ENCODE assay signal across 8 cellular contexts in the genomic region with DNA sequence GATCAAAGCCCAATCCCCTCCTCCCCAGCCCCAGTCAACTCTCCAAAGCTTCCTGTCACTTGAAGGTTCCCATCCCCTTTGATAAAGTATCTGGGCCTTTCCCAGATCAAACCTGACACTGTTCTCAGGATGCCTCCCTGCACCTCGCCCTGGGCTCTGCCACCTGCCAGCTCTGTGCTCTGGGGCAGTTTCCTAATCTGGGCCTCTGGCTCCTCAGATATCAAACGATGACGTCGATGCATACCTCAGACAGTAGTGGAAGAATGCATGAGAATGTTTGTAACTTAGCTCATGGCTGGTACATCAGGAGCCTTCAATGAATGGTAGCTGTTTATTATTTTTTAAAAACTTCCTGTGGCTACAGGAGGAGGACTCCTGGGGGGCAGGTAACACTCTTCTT.
A peak's percentile ranks its signal among the peaks of the same experiment; 100 is the strongest.
DNase-seq lines count a peak whose midpoint lies in the region; ATAC-seq and TF ChIP-seq lines count a peak whose summit lies in the region.

No MANE protein-coding gene starts in this region.

- no peaks in the 10 kb centered on the region for H3K79me1 ChIP-seq in neuronal stem cell (ENCODE audit: low read depth, low read length)

- peaks cover 94% of the 10 kb centered on the region for H3K36me3 Mint-ChIP-seq in CD4-positive, alpha-beta T cell (ENCODE audit: low read depth)
- peaks cover 64% of the 10 kb centered on the region for H3K36me3 Mint-ChIP-seq in T-cell
- H3K36me3 Mint-ChIP-seq in nephron progenitor cell (ENCODE audit: low read depth): peaks cover 19% of the 10 kb centered on the region

- intact Hi-C loops in CD4-positive, alpha-beta T cell (cut with DNase I, micrococcal nuclease): loop anchor here in 1 of 2 experiments (5.0 kb wide), 2 partner anchors 35 to 90 kb away; no protein-coding TSS in a partner anchor

- no peak overlapping the region for H2BK15ac ChIP-seq in neuronal stem cell (ENCODE audit: low read length)

- no peak overlapping the region for H2AFZ ChIP-seq in neuronal stem cell (ENCODE audit: low read length)

- H3K18ac ChIP-seq in neuronal stem cell (ENCODE audit: low read length): no peak overlapping the region

- peak in 2 of 10 experiments; percentile 35 to 39 for DNase-seq in CD4-positive, alpha-beta T cell
- DNase-seq in T-cell (peak in 17 of 34 experiments; percentile 5 to 54 (median 26)), epithelial cell of esophagus (ENCODE audit: low read depth) (peak; percentile 40), nephron progenitor cell (peak; percentile 16), neuronal stem cell (ENCODE audit: low spot score) (no peak), HPDE6-E6E7 (ENCODE audit: extremely low spot score) (no peak), NCI-H1105 treated with DMSO at 0.1 percent for 48 hours (lab: John Stamatoyannopoulos, UW) (no peak)

- H3K27me3 ChIP-seq in CD4-positive, alpha-beta T cell (ENCODE audit: control insufficient read depth, insufficient read depth, low read length): no peaks in the 10 kb centered on the region
- H3K27me3 ChIP-seq in neuronal stem cell (ENCODE audit: control insufficient read depth in 3 of 3, insufficient read depth in 3 of 3, low read depth in 1 of 3, low read length in 3 of 3): no peaks in the 10 kb centered on the region

- H3K9me3 ChIP-seq in CD4-positive, alpha-beta T cell (ENCODE audit: control insufficient read depth, low read length): no peaks in the 10 kb centered on the region
- no peaks in the 10 kb centered on the region for H3K9me3 ChIP-seq in neuronal stem cell (replicated peaks in 1 of 2; ENCODE audit: control insufficient read depth in 2 of 2, insufficient read depth in 1 of 2, low read depth in 1 of 2, low read length in 2 of 2)

- no peak overlapping the region for H3K9ac ChIP-seq in neuronal stem cell (ENCODE audit: low read depth, low read length, poor library complexity)

- CTCF ChIA-PET in CD4-positive, alpha-beta T cell (lab: Charles Lee): interaction anchor here (1.0 kb wide), 1 partner anchor 261 kb away, joined by 3 read pairs; no protein-coding TSS in a partner anchor
- CTCF ChIA-PET in T-cell (lab: Charles Lee): interaction anchor here (0.6 to 1.2 kb wide), 7 partner anchors 41 to 331 kb away, joined by 3 to 13 read pairs (median 4); no protein-coding TSS in a partner anchor

- H3K14ac ChIP-seq in neuronal stem cell (ENCODE audit: low read length): no peak overlapping the region

- no CpG with 5 or more reads among the region's 4 CpGs for WGBS in neuronal stem cell (ENCODE audit: extremely low coverage in 2 of 2, insufficient read length in 2 of 2, insufficient replicate concordance in 1 of 2), 2 donors

- no peak overlapping the region for H4K8ac ChIP-seq in neuronal stem cell (ENCODE audit: low read depth, low read length)

- H3K4ac ChIP-seq in neuronal stem cell (ENCODE audit: low read length): no peak overlapping the region

- H2BK12ac ChIP-seq in neuronal stem cell (ENCODE audit: low read length): no peak overlapping the region

- H3K4me2 ChIP-seq in neuronal stem cell (ENCODE audit: insufficient read depth, low read length, poor library complexity, severe bottlenecking): no peak overlapping the region

- no peaks in the 10 kb centered on the region for H3K27me3 Mint-ChIP-seq in CD4-positive, alpha-beta T cell
- H3K27me3 Mint-ChIP-seq in T-cell (no peaks in the 10 kb centered on the region), nephron progenitor cell (ENCODE audit: low read depth, poor library complexity) (no peaks in the 10 kb centered on the region)

- H2BK120ac ChIP-seq in neuronal stem cell (ENCODE audit: low read depth, low read length): no peak overlapping the region

- peaks cover 7 to 10% of the 10 kb centered on the region in 2 donors for H3K4me1 ChIP-seq in neuronal stem cell (ENCODE audit: control insufficient read depth in 2 of 2, insufficient read depth in 1 of 2, low read depth in 1 of 2, low read length in 2 of 2)

- no peaks in the 10 kb centered on the region for H3K9me3 Mint-ChIP-seq in CD4-positive, alpha-beta T cell
- H3K9me3 Mint-ChIP-seq in T-cell: no peaks in the 10 kb centered on the region
- H3K9me3 Mint-ChIP-seq in nephron progenitor cell: no peaks in the 10 kb centered on the region

- peaks cover 72% of the 10 kb centered on the region for H3K4me1 Mint-ChIP-seq in CD4-positive, alpha-beta T cell (ENCODE audit: low read depth)
- H3K4me1 Mint-ChIP-seq in T-cell (peaks cover 60 to 85% (median 74%) of the 10 kb centered on the region in 3 donors), nephron progenitor cell (peaks cover 76% of the 10 kb centered on the region)

- peak overlapping the region; percentile 39 for H3K27ac ChIP-seq in CD4-positive, alpha-beta T cell (ENCODE audit: low read depth, low read length)
- no peak overlapping the region for H3K27ac ChIP-seq in neuronal stem cell (replicated peaks; ENCODE audit: low read length)

- H2AK5ac ChIP-seq in neuronal stem cell (ENCODE audit: low read depth, low read length): no peak overlapping the region

- no peak overlapping the region for H2BK5ac ChIP-seq in neuronal stem cell (ENCODE audit: low read length)

- no peak overlapping the region for H3K23ac ChIP-seq in neuronal stem cell (ENCODE audit: low read depth, low read length, poor library complexity)

- peaks cover 15 to 91% of the 10 kb centered on the region in 2 donors for H3K36me3 ChIP-seq in neuronal stem cell (replicated peaks in 1 of 2; ENCODE audit: control insufficient read depth in 2 of 2, insufficient read depth in 2 of 2, low read length in 2 of 2)

- H3K27ac Mint-ChIP-seq in CD4-positive, alpha-beta T cell: peak overlapping the region; percentile 93
- H3K27ac Mint-ChIP-seq in T-cell: peak overlapping the region; percentile 81 to 87
- peak overlapping the region; percentile 96 for H3K27ac Mint-ChIP-seq in nephron progenitor cell

- H4K91ac ChIP-seq in neuronal stem cell (ENCODE audit: low read depth, low read length, poor library complexity): no peak overlapping the region

- POLR2A ChIA-PET in CD4-positive, alpha-beta T cell (lab: Charles Lee): interaction anchor here (0.7 to 1.4 kb wide), 7 partner anchors 40 to 328 kb away, joined by 3 to 4 read pairs (median 3); no protein-coding TSS in a partner anchor
- POLR2A ChIA-PET in T-cell (lab: Charles Lee): interaction anchor here in 1 of 2 donors (1.0 kb wide), 1 partner anchor 52 kb away, joined by 3 read pairs; no protein-coding TSS in a partner anchor

- peak; percentile 37 for ATAC-seq in CD4-positive, alpha-beta T cell (ENCODE audit: poor library complexity)
- peak in 1 of 4 experiments; percentile 61 for ATAC-seq in T-cell (replicated peaks in 1 of 4)
- ATAC-seq in GM19035 (IDR thresholded peaks at IDR 0.05; ENCODE audit: unreplicated experiment): no peak

- H3K4me3 Mint-ChIP-seq in CD4-positive, alpha-beta T cell: peak overlapping the region; percentile 8
- H3K4me3 Mint-ChIP-seq in T-cell: peak overlapping the region in 1 of 3 donors; percentile 27
- H3K4me3 Mint-ChIP-seq in nephron progenitor cell: peak overlapping the region; percentile 50

- no peak for TF ChIP-seq CTCF in CD4-positive, alpha-beta T cell (IDR thresholded peaks at IDR 0.05)
- TF ChIP-seq CTCF in epithelial cell of esophagus (IDR thresholded peaks at IDR 0.05; ENCODE audit: insufficient read depth, low read depth, low read length, missing control alignments) (no peak), nephron progenitor cell (IDR thresholded peaks at IDR 0.05) (no peak)

- H3K4me3 ChIP-seq in epithelial cell of esophagus (ENCODE audit: low read length): no peak overlapping the region
- no peak overlapping the region for H3K4me3 ChIP-seq in neuronal stem cell (ENCODE audit: low read length in 2 of 2)

Comparison
In these comparisons a context has a peak if more than half of its experiments do, and no peak if none do; other contexts are left out.
1. DNase-seq: peak in epithelial cell of esophagus (single experiment) and nephron progenitor cell (single experiment); none in neuronal stem cell (single experiment), HPDE6-E6E7 (single experiment) and NCI-H1105 treated with DMSO at 0.1 percent for 48 hours (single experiment).
2. Peak in every context shown above with its lines, with median percentiles within 50 percentile points of each other: H3K27ac Mint-ChIP-seq.